In the genomic region with DNA sequence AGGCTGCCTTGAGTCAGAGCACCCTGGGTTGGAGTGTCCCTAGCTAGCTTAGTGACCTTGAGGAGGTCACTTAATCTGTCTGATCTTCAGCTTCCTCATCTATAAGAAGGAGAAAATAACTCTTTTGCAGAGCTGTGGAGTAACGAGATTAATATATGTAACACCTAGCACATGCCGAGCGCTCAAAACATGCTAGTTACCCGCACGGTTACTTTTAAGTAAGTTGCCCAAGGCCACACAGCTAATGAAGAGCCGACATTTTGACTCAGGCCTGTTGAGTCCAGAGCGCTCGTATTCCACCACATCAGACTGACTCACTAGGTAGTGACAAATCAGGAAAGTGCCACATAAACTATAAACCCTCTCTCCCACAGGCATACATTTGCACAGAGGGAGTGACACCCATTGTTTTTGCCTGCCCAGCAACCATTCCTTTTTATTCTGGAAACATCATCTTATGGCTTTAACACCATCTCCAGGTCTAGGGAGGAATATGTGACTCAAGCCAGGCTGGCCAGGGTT, we compare ENCODE assay signal across 11 cellular contexts. TPM values are rescaled to one million over a fixed set of nuclear protein-coding genes. Genes with fewer than 3 reads are reported as not detected.
DNase-seq lines count a peak whose midpoint lies in the region; ATAC-seq and TF ChIP-seq lines count a peak whose summit lies in the region.
"Had no signal": no experiment of that assay in that cellular context is flagged by ENCODE, and none has a peak within 500 bp of the region (broad histone marks: within the 10 kb centered on the region; RNA-seq: fewer than 3 reads in every experiment).

No MANE protein-coding gene starts in this region.

- ATAC-seq in activated naive CD8-positive, alpha-beta T cell treated with anti-CD3 and anti-CD28 coated beads, Interleukin-2, amount 10 ng/mL, durations not matched to agents 7 days and 5 days (ENCODE audit: low read depth), result no peak
- ATAC-seq in GM18873 (IDR thresholded peaks at IDR 0.05; ENCODE audit: low FRiP score, unreplicated experiment), result no peak

- H3K36me3 ChIP-seq in SJCRH30, result no peaks in the 10 kb centered on the region

- H3K4me3 Mint-ChIP-seq in activated naive CD8-positive, alpha-beta T cell treated with anti-CD3 and anti-CD28 coated beads, Interleukin-2, amount 10 ng/mL, durations not matched to agents 7 days and 5 days, result no peak overlapping the region

- no peaks in the 10 kb centered on the region for H3K27me3 Mint-ChIP-seq in activated naive CD8-positive, alpha-beta T cell treated with anti-CD3 and anti-CD28 coated beads, Interleukin-2, amount 10 ng/mL, durations not matched to agents 7 days and 5 days
- H3K27me3 Mint-ChIP-seq: IgD-negative memory B cell had no signal

- H3K27ac Mint-ChIP-seq in activated naive CD8-positive, alpha-beta T cell treated with anti-CD3 and anti-CD28 coated beads, Interleukin-2, amount 10 ng/mL, durations not matched to agents 7 days and 5 days, result peak overlapping the region; percentile 24

- peaks cover 8% of the 10 kb centered on the region for H3K4me1 ChIP-seq in SJCRH30

- TF ChIP-seq CTCF in AG04450 (IDR thresholded peaks at IDR 0.05; ENCODE audit: low read depth, low read length), result no peak

- no peaks in the 10 kb centered on the region for H3K36me3 Mint-ChIP-seq in activated naive CD8-positive, alpha-beta T cell treated with anti-CD3 and anti-CD28 coated beads, Interleukin-2, amount 10 ng/mL, durations not matched to agents 7 days and 5 days
- H3K36me3 Mint-ChIP-seq: IgD-negative memory B cell had no signal

- H3K27me3 ChIP-seq in AG04450 (ENCODE audit: control insufficient read depth, insufficient read depth, low read length), result no peaks in the 10 kb centered on the region
- no peaks in the 10 kb centered on the region for H3K27me3 ChIP-seq in SJCRH30

- CTCF ChIA-PET in AG04450 (lab: Charles Lee), result interaction anchor here (0.8 to 9.7 kb wide), 7 partner anchors 37 to 365 kb away, joined by 3 to 135 read pairs (median 9); no protein-coding TSS in a partner anchor

- H3K27ac ChIP-seq in AG04450 (ENCODE audit: low read depth, low read length), result peak overlapping the region; percentile 71
- H3K27ac ChIP-seq in SJCRH30, result no peak overlapping the region

- no peak overlapping the region for H3K4me3 ChIP-seq in AG04450 (ENCODE audit: low read depth, low read length)
- H3K4me3 ChIP-seq in SJCRH30, result no peak overlapping the region

- H3K9me3 ChIP-seq in AG04450 (ENCODE audit: control insufficient read depth, insufficient read depth, low read length) (no peaks in the 10 kb centered on the region), SJCRH30 (replicated peaks) (no peaks in the 10 kb centered on the region)

- POLR2A ChIA-PET in AG04450 (lab: Yijun Ruan, JAX), result interaction anchor here (0.6 to 1.3 kb wide), 3 partner anchors 34 to 1871 kb away, joined by 3 to 4 read pairs (median 3); no protein-coding TSS in a partner anchor
- POLR2A ChIA-PET in activated naive CD8-positive, alpha-beta T cell treated with anti-CD3 and anti-CD28 coated beads, Interleukin-2, amount 10 ng/mL, durations not matched to agents 7 days and 5 days (lab: Charles Lee), result interaction anchor here (0.9 to 32.3 kb wide), 5 partner anchors 9 to 167 kb away, joined by 3 to 734 read pairs (median 3); a partner anchor contains a TSS

- peaks cover 62% of the 10 kb centered on the region for H3K4me1 Mint-ChIP-seq in activated naive CD8-positive, alpha-beta T cell treated with anti-CD3 and anti-CD28 coated beads, Interleukin-2, amount 10 ng/mL, durations not matched to agents 7 days and 5 days

- DNase-seq in AG04450 (ENCODE audit: low read depth, low spot score) (no peak), HPDE6-E6E7 (ENCODE audit: extremely low spot score) (peak; percentile 41), kidney glomerular epithelial cell (lab: John Stamatoyannopoulos, UW) (peak; percentile 29), SJCRH30 (no peak), NOMO-1 (lab: John Stamatoyannopoulos, UW; ENCODE audit: unreplicated experiment in 2 of 2) (no peak), germinal center (ENCODE audit: low spot score) (no peak)
- DNase-seq in activated naive CD8-positive, alpha-beta T cell treated with anti-CD3 and anti-CD28 coated beads, Interleukin-2, amount 10 ng/mL, durations not matched to agents 7 days and 5 days, result no peak
- DNase-seq: DMS79, OCI-M1 had no signal

- no peaks in the 10 kb centered on the region for H3K9me3 Mint-ChIP-seq in activated naive CD8-positive, alpha-beta T cell treated with anti-CD3 and anti-CD28 coated beads, Interleukin-2, amount 10 ng/mL, durations not matched to agents 7 days and 5 days
- H3K9me3 Mint-ChIP-seq: IgD-negative memory B cell had no signal

RNA-seq across cellular contexts. Expression of a gene that starts 42.4 kb away (rescaled TPM):
- 7.6 and 12.2 TPM in 2 replicates for polyA plus RNA-seq in AG04450 (2011; rRNA removed)
- polyA minus RNA-seq in AG04450 (2011; rRNA and poly(A)+ RNA removed), result 16.1 and 29.2 TPM in 2 replicates
- 100 to 1,000 TPM; 208 to 225 TPM for total RNA-seq in activated naive CD8-positive, alpha-beta T cell treated with anti-CD3 and anti-CD28 coated beads, Interleukin-2, amount 10 ng/mL, durations not matched to agents 7 days and 5 days
- total RNA-seq in SJCRH30 (2014; rRNA removed; shearing (Covaris generic)), result 6.3 and 10.8 TPM in 2 replicates

Comparison
In these comparisons a context has a peak if more than half of its experiments do, and no peak if none do; other contexts are left out.
1. DNase-seq: peak in HPDE6-E6E7 (single experiment) and kidney glomerular epithelial cell (single experiment); none in AG04450 (single experiment), activated naive CD8-positive, alpha-beta T cell treated with anti-CD3 and anti-CD28 coated beads, Interleukin-2, amount 10 ng/mL, durations not matched to agents 7 days and 5 days (single experiment), SJCRH30 (0 of 2), NOMO-1 (0 of 2) and germinal center (single experiment).
2. RNA of a gene that starts 42.4 kb away (total RNA-seq): 208 to 225 TPM in activated naive CD8-positive, alpha-beta T cell treated with anti-CD3 and anti-CD28 coated beads, Interleukin-2, amount 10 ng/mL, durations not matched to agents 7 days and 5 days; 6.3 to 10.8 TPM in SJCRH30; every median in the first group is over 10 times any median in the second.